ENCODE assay signal across 24 cellular contexts in the genomic region with DNA sequence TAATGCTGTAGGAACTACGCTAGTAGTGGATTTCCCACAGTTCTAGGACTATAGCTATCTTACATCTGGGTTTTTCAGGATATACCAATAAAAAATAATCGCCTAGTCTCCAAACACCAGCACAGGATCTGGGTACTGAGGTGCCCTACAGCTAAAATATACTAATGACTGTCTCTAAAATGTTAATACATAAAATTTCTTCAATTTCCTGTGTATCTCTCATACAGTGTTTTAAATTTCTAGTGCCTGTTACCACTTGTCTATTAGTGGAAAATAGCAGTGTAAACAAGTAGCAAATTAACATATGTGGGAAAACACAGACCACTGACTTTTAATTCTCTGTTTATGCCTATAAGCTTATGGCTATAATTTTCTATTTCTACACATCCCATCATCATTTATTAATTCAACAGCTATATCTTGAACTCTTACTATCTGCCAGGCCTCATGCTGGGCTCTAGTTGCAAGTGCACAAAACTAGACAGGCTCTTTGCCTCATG. TPM values are rescaled to one million over a fixed set of nuclear protein-coding genes. Genes with fewer than 3 reads are reported as not detected.
"Had no signal": no experiment of that assay in that cellular context is flagged by ENCODE, and none has a peak within 500 bp of the region (broad histone marks: within the 10 kb centered on the region; RNA-seq: fewer than 3 reads in every experiment).

No MANE protein-coding gene starts in this region.

- H3K27ac Mint-ChIP-seq: activated B cell treated with CpG ODN at 0.5 μM for 24 hours; activated CD8-positive, alpha-beta T cell treated with anti-CD3 and anti-CD28 coated beads for 36 hours; dendritic cell treated with granulocyte-macrophage colony-stimulating factor and Interleukin-4, amounts not matched to agents 40 ng/mL and 50 ng/mL, for 4 days; immature natural killer cell; memory B cell; naive B cell; stimulated activated naive CD8-positive, alpha-beta T cell treated with anti-CD3 and anti-CD28 coated beads, Interleukin-15, amount 100 ng/mL, for 72 hours had no signal

- H3K36me3 ChIP-seq: esophagus squamous epithelium, heart right ventricle, suprapubic skin, transverse colon, uterus had no signal

- H3K4me1 Mint-ChIP-seq: activated B cell treated with CpG ODN at 0.5 μM for 24 hours; immature natural killer cell; memory B cell; naive B cell; neural crest cell; stimulated activated naive CD8-positive, alpha-beta T cell treated with anti-CD3 and anti-CD28 coated beads, Interleukin-15, amount 100 ng/mL, for 72 hours had no signal

- H3K4me1 ChIP-seq: psoas muscle, transverse colon, uterus had no signal

- H3K9me3 ChIP-seq: esophagus squamous epithelium, heart right ventricle, mucosa of descending colon, psoas muscle, suprapubic skin, transverse colon, uterus had no signal

- H3K9me3 Mint-ChIP-seq: activated B cell treated with CpG ODN at 0.5 μM for 24 hours; activated CD8-positive, alpha-beta T cell treated with anti-CD3 and anti-CD28 coated beads for 36 hours; activated T-cell treated with anti-CD3 and anti-CD28 coated beads, Interleukin-2, amount 50 U/mL, for 24 hours; dendritic cell treated with granulocyte-macrophage colony-stimulating factor and Interleukin-4, amounts not matched to agents 40 ng/mL and 50 ng/mL, for 4 days; immature natural killer cell; memory B cell; neural crest cell; stimulated activated naive CD8-positive, alpha-beta T cell treated with anti-CD3 and anti-CD28 coated beads, Interleukin-15, amount 100 ng/mL, for 72 hours had no signal

- DNase-seq: activated B cell treated with CpG ODN at 0.5 μM for 24 hours; activated CD4-positive, alpha-beta T cell treated with anti-CD3 and anti-CD28 coated beads for 48 hours; activated naive CD4-positive, alpha-beta T cell treated with anti-CD3 and anti-CD28 coated beads, Interleukin-2, amount 50 U/mL, for 16 hours; activated T-cell treated with anti-CD3 and anti-CD28 coated beads, Interleukin-2, amount 50 U/mL, for 24 hours; aorta; effector CD8-positive, alpha-beta T cell; esophagus squamous epithelium; heart right ventricle; immature natural killer cell; left ventricle myocardium superior; mucosa of descending colon; naive B cell; psoas muscle; small intestine; stimulated activated CD4-positive, alpha-beta T cell treated with anti-CD3 and anti-CD28 coated beads, Interleukin-4, amount 100 ng/mL, for 1 hour; stimulated activated naive CD8-positive, alpha-beta T cell treated with anti-CD3 and anti-CD28 coated beads, Interleukin-15, amount 100 ng/mL, for 72 hours; T-helper 9 cell; transverse colon; uterus had no signal

- ATAC-seq: activated CD8-positive, alpha-beta T cell treated with anti-CD3 and anti-CD28 coated beads for 36 hours; mucosa of descending colon; psoas muscle had no signal

- H3K4me3 Mint-ChIP-seq: activated B cell treated with CpG ODN at 0.5 μM for 24 hours; activated CD8-positive, alpha-beta T cell treated with anti-CD3 and anti-CD28 coated beads for 36 hours; activated T-cell treated with anti-CD3 and anti-CD28 coated beads, Interleukin-2, amount 50 U/mL, for 24 hours; dendritic cell treated with granulocyte-macrophage colony-stimulating factor and Interleukin-4, amounts not matched to agents 40 ng/mL and 50 ng/mL, for 4 days; immature natural killer cell; memory B cell; naive B cell; neural crest cell; stimulated activated naive CD8-positive, alpha-beta T cell treated with anti-CD3 and anti-CD28 coated beads, Interleukin-15, amount 100 ng/mL, for 72 hours had no signal

- H3K27me3 ChIP-seq: esophagus squamous epithelium, heart right ventricle, suprapubic skin, transverse colon, uterus had no signal

- H3K27ac ChIP-seq: esophagus squamous epithelium, heart right ventricle, psoas muscle, suprapubic skin, transverse colon, uterus had no signal

- H3K4me3 ChIP-seq: esophagus squamous epithelium, heart right ventricle, mucosa of descending colon, psoas muscle, suprapubic skin, transverse colon, uterus had no signal

- H3K36me3 Mint-ChIP-seq: immature natural killer cell, memory B cell, naive B cell had no signal

RNA-seq across cellular contexts. Expression of a gene that starts 16.1 kb away (rescaled TPM):
- total RNA-seq: activated B cell treated with CpG ODN at 0.5 μM for 24 hours had no signal
